Comparison of ENCODE assay signal across 13 cellular contexts in the genomic region with DNA sequence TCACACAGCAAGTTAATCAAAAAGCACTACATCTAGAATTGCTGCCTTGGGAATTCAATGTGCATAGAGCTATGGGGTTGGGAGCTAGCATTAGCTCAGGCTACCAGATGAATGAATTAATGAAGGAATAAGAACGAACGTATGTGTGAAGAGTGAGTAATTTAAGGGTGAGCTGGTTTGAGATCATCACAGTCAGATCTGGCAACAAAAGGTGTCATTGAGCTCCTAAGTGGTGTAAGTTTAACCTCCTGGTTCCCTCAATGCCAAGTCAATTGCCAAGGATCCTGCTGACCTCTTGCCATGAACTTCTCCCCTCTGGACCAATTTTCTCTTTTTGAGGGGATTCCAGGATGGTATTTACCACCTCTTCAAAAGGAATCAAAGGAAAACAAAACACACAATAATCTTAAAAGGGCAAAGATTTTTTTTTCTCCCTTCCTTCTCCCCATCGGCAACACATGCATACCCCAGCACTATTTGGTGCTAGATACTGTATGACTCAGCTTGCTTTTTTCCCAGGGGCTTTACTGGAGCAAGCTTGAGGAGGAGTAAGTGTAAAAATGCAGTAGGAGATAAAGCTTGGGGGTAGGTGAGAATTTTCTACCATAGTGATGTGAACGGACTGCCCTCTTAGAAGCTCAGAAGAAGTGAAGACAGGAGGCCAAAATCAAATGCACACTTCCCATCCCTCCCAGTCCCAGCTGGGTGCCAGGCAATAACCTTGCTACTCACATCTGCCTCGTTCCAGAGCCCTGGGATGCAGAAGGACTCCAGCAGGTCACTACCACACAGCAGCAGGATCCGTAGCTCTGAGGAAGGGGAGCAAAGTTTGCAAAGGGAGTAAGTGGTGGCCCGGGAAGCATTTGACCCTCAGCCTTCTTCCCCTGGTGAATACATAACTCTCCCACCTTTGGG.
A peak's percentile ranks its signal among the peaks of the same experiment; 100 is the strongest.
DNase-seq lines count a peak whose midpoint lies in the region; ATAC-seq and TF ChIP-seq lines count a peak whose summit lies in the region.
"Had no signal": no experiment of that assay in that cellular context is flagged by ENCODE, and none has a peak within 500 bp of the region (broad histone marks: within the 10 kb centered on the region; RNA-seq: fewer than 3 reads in every experiment).

No MANE protein-coding gene starts in this region.

- no peaks in the 10 kb centered on the region for H3K9me3 Mint-ChIP-seq in nephron progenitor cell
- H3K9me3 Mint-ChIP-seq: activated naive CD4-positive, alpha-beta T cell treated with anti-CD3 and anti-CD28 coated beads, Interleukin-2, amount 50 U/mL, for 72 hours; neural crest cell had no signal

- H3K23ac ChIP-seq in IMR-90 (ENCODE audit: low read depth, low read length), result peak overlapping the region; percentile 99

- peaks cover 81% of the 10 kb centered on the region for H3K4me1 Mint-ChIP-seq in nephron progenitor cell

- H4K5ac ChIP-seq in IMR-90 (ENCODE audit: low read depth, low read length), result peak overlapping the region; percentile 98

- peaks cover 0 to 29% of the 10 kb centered on the region in 2 experiments; a peak in 2 of 4 replicates for H3K79me1 ChIP-seq in IMR-90 (ENCODE audit: low read depth in 1 of 2, low read length in 2 of 2)

- H3K79me2 ChIP-seq in OCI-LY7 (ENCODE audit: insufficient read depth, low read depth, low read length), result no peaks in the 10 kb centered on the region

- H3K9me1 ChIP-seq in IMR-90 (ENCODE audit: insufficient read depth, low read length), result peaks cover 29% of the 10 kb centered on the region

- H2BK15ac ChIP-seq in IMR-90 (ENCODE audit: low read depth, low read length), result peak overlapping the region; percentile 98

- peak overlapping the region; percentile 96 for H2AK5ac ChIP-seq in IMR-90 (ENCODE audit: low read depth, low read length)

- H3K4me2 ChIP-seq in IMR-90 (ENCODE audit: low read depth, low read length), result no peak overlapping the region
- no peak overlapping the region for H3K4me2 ChIP-seq in OCI-LY7 (ENCODE audit: low read length)

- H2BK120ac ChIP-seq in IMR-90 (ENCODE audit: low read depth, low read length), result peak overlapping the region; percentile 99

- ATAC-seq in IMR-90 (ENCODE audit: low read depth) (no peak), HG02973 (IDR thresholded peaks at IDR 0.05; ENCODE audit: unreplicated experiment) (no peak)
- ATAC-seq: activated naive CD4-positive, alpha-beta T cell treated with anti-CD3 and anti-CD28 coated beads, Interleukin-2, amount 50 U/mL, for 72 hours; HCT116 had no signal

- H3K56ac ChIP-seq in IMR-90 (ENCODE audit: extremely low read depth, insufficient read depth, low read length), result peak overlapping the region; percentile 93

- H3K4me3 ChIP-seq in AG10803 (ENCODE audit: low read length) (no peak overlapping the region), IMR-90 (ENCODE audit: insufficient read depth, low read depth, low read length) (no peak overlapping the region), choroid plexus epithelial cell (ENCODE audit: low read depth, low read length) (no peak overlapping the region), OCI-LY7 (ENCODE audit: low read depth, low read length, poor library complexity, severe bottlenecking) (no peak overlapping the region)

- H4K20me1 ChIP-seq in IMR-90 (ENCODE audit: insufficient read depth, low read length) (no peaks in the 10 kb centered on the region; the same call in 1 of the 2 replicates), OCI-LY7 (ENCODE audit: insufficient read depth, low read length) (no peaks in the 10 kb centered on the region)

- H3K36me3 Mint-ChIP-seq in nephron progenitor cell (ENCODE audit: low read depth), result no peaks in the 10 kb centered on the region
- H3K36me3 Mint-ChIP-seq: activated naive CD4-positive, alpha-beta T cell treated with anti-CD3 and anti-CD28 coated beads, Interleukin-2, amount 50 U/mL, for 72 hours had no signal

- H2AFZ ChIP-seq in IMR-90 (replicated peaks; ENCODE audit: low read length, poor library complexity) (peak overlapping the region; percentile 90), OCI-LY7 (ENCODE audit: low read length) (no peak overlapping the region)

- peak overlapping the region; percentile 65 for H3K4me3 Mint-ChIP-seq in nephron progenitor cell
- H3K4me3 Mint-ChIP-seq: neural crest cell had no signal

- H2BK20ac ChIP-seq in IMR-90 (ENCODE audit: low read depth, low read length), result peak overlapping the region; percentile 99

- H3K27me3 ChIP-seq in IMR-90 (ENCODE audit: control insufficient read depth, insufficient read depth, low read length), result no peaks in the 10 kb centered on the region

- TF ChIP-seq CTCF in AG10803 (conservative IDR thresholded peaks at IDR 0.05; ENCODE audit: low read length) (no peak), IMR-90 (conservative IDR thresholded peaks at IDR 0.05; ENCODE audit: low read depth, low read length) (no peak), choroid plexus epithelial cell (conservative IDR thresholded peaks at IDR 0.05; ENCODE audit: low read depth, low read length) (no peak), nephron progenitor cell (IDR thresholded peaks at IDR 0.05) (no peak), OCI-LY7 (conservative IDR thresholded peaks at IDR 0.05; ENCODE audit: low read length) (no peak)

- POLR2A ChIA-PET in IMR-90 (lab: Charles Lee; ENCODE audit: unreplicated experiment), result interaction anchor here (0.6 kb wide), 1 partner anchor 15 kb away, joined by 3 read pairs; no protein-coding TSS in a partner anchor
- POLR2A ChIA-PET in OCI-LY7 (lab: Charles Lee), result interaction anchor here (0.6 to 1.7 kb wide), 5 partner anchors 11 to 783 kb away, joined by 3 to 4 read pairs (median 3); no protein-coding TSS in a partner anchor

- no peaks in the 10 kb centered on the region for H3K9me3 ChIP-seq in IMR-90 (ENCODE audit: control insufficient read depth, insufficient read depth, low read length)
- no peaks in the 10 kb centered on the region for H3K9me3 ChIP-seq in OCI-LY7 (ENCODE audit: low read length)

- TF ChIP-seq POLR2A in IMR-90 (IDR thresholded peaks at IDR 0.05; ENCODE audit: low read depth, low read length), result no peak

- no peaks in the 10 kb centered on the region for H3K9me2 ChIP-seq in OCI-LY7 (ENCODE audit: insufficient read depth, low read length)

- peak overlapping the region; percentile 100 for H3K14ac ChIP-seq in IMR-90 (replicated peaks; ENCODE audit: low read depth, low read length)

- H4K91ac ChIP-seq in IMR-90 (ENCODE audit: insufficient read depth, low read depth, low read length), result peak overlapping the region; percentile 98

- BruUV-seq in IMR-90 (replicated peaks; lab: Mats Ljungman, UMichigan), result no TSS peak
- BruUV-seq in OCI-LY7 (replicated peaks; lab: Mats Ljungman, UMichigan), result no TSS peak

- TF ChIP-seq RAD21 in IMR-90 (IDR thresholded peaks at IDR 0.05; ENCODE audit: low read length), result no peak

- dilution Hi-C loops in IMR-90 (cut with HindIII; ENCODE audit: low sequenced_read_pairs, unreplicated experiment), result no loop called here

- H3K27ac Mint-ChIP-seq in nephron progenitor cell, result peak overlapping the region; percentile 97
- H3K27ac Mint-ChIP-seq: activated naive CD4-positive, alpha-beta T cell treated with anti-CD3 and anti-CD28 coated beads, Interleukin-2, amount 50 U/mL, for 72 hours had no signal

- WGBS in IMR-90 (ENCODE audit: extremely low coverage in 2 of 2, insufficient read length in 1 of 2), 2 experiments, result no CpG with 5 or more reads among the region's 7 CpGs

- H3K27me3 Mint-ChIP-seq in nephron progenitor cell (ENCODE audit: low read depth, poor library complexity), result peaks cover 4% of the 10 kb centered on the region

- CTCF ChIA-PET in IMR-90 (lab: Yijun Ruan, JAX), result no interaction called here
- CTCF ChIA-PET in OCI-LY7 (lab: Charles Lee; ENCODE audit: unreplicated experiment), result interaction anchor here (1.0 kb wide), 1 partner anchor 10 kb away, joined by 4 read pairs; no protein-coding TSS in a partner anchor

- intact Hi-C loops in IMR-90 (cut with micrococcal nuclease), result loop anchor here (5.0 kb wide), 1 partner anchor 131 kb away; no protein-coding TSS in a partner anchor
- intact Hi-C loops in OCI-LY7 (cut with micrococcal nuclease; ENCODE audit: unreplicated experiment), result no loop called here

- peak overlapping the region; percentile 99 for H2BK5ac ChIP-seq in IMR-90 (ENCODE audit: low read depth, low read length, poor library complexity, severe bottlenecking)

- H3K27ac ChIP-seq in IMR-90 (ENCODE audit: insufficient read depth, low read length) (peak overlapping the region; percentile 88), OCI-LY7 (ENCODE audit: low read depth, low read length, poor library complexity, severe bottlenecking) (no peak overlapping the region)
- H3K27ac ChIP-seq: C4-2B had no signal

- peak overlapping the region; percentile 100 for H3K4ac ChIP-seq in IMR-90 (ENCODE audit: low read depth, low read length)

- H3K18ac ChIP-seq in IMR-90 (ENCODE audit: low read depth, low read length), result peak overlapping the region; percentile 97

- DNase-seq in AG10803 (ENCODE audit: low read depth) (peak; percentile 60), IMR-90 (peak; percentile 54), choroid plexus epithelial cell (ENCODE audit: low read depth) (peak; percentile 92), nephron progenitor cell (no peak), OCI-LY7 (ENCODE audit: low spot score) (no peak), kidney glomerular epithelial cell (lab: John Stamatoyannopoulos, UW) (no peak)
- DNase-seq in stimulated activated naive CD4-positive, alpha-beta T cell treated with Interleukin-2 at 50 U/mL for 16 hours (lab: John Stamatoyannopoulos, UW), result no peak
- DNase-seq: activated CD4-positive, alpha-beta T cell treated with anti-CD3 and anti-CD28 coated beads, Interleukin-2, amount 50 U/mL, for 4 hours had no signal

- H3K36me3 ChIP-seq in IMR-90 (ENCODE audit: control insufficient read depth, insufficient read depth, low read length) (no peaks in the 10 kb centered on the region), OCI-LY7 (ENCODE audit: insufficient read depth, low read length) (no peaks in the 10 kb centered on the region)

- in situ Hi-C loops in IMR-90 (cut with MboI; ENCODE audit: low sequenced_read_pairs), result no loop called here

- peak overlapping the region; percentile 87 for H2AK9ac ChIP-seq in IMR-90 (replicated peaks; ENCODE audit: low read depth, low read length, poor library complexity)

- H3K9ac ChIP-seq in IMR-90 (ENCODE audit: low read depth, low read length), result no peak overlapping the region

- H3K4me1 ChIP-seq in IMR-90 (ENCODE audit: control insufficient read depth, insufficient read depth, low read length), result peaks cover 29% of the 10 kb centered on the region
- H3K4me1 ChIP-seq in OCI-LY7 (ENCODE audit: insufficient read depth, low read length, poor library complexity, severe bottlenecking), result no peaks in the 10 kb centered on the region

- H4K8ac ChIP-seq in IMR-90 (ENCODE audit: low read depth in 2 of 2, low read length in 2 of 2), result peak overlapping the region; percentile 92 to 98

TF ChIP-seq in IMR-90, 13 proteins besides CTCF, POLR2A, EP300 and RAD21 (continues in another document):
- TF ChIP-seq MAZ (IDR thresholded peaks at IDR 0.05; ENCODE audit: borderline replicate concordance, low read depth, low read length) (no peak), CEBPB (IDR thresholded peaks at IDR 0.05; ENCODE audit: low read depth, low read length) (no peak)

Comparison
In these comparisons a context has a peak if more than half of its experiments do, and no peak if none do; other contexts are left out.
1. DNase-seq: peak in AG10803 (single experiment), IMR-90 (single experiment) and choroid plexus epithelial cell (single experiment); none in nephron progenitor cell (single experiment), OCI-LY7 (single experiment), stimulated activated naive CD4-positive, alpha-beta T cell treated with Interleukin-2 at 50 U/mL for 16 hours (single experiment) and kidney glomerular epithelial cell (single experiment).